12 cellular contexts compared by ENCODE assay signal in genomic region chr2:17822452-17823117, GRCh38. TPM values are rescaled to one million over a fixed set of nuclear protein-coding genes. Genes with fewer than 3 reads are reported as not detected.
DNase-seq lines count a peak whose midpoint lies in the region; ATAC-seq and TF ChIP-seq lines count a peak whose summit lies in the region.
"Had no signal": no experiment of that assay in that cellular context is flagged by ENCODE, and none has a peak within 500 bp of the region (broad histone marks: within the 10 kb centered on the region; RNA-seq: fewer than 3 reads in every experiment).

No MANE protein-coding gene starts in this region.

- H3K9ac ChIP-seq in BLaER1 treated with 17β-estradiol and CSF1 and Interleukin-3, amounts not matched to agents 10 nM and 100 nM, result peak overlapping the region; percentile 30 to 83 (median 76); a peak in 20 of 22 replicates

- peak; percentile 43 for ATAC-seq in GM19452 (IDR thresholded peaks at IDR 0.05; ENCODE audit: unreplicated experiment)
- peak; percentile 61 for ATAC-seq in HG03064 (IDR thresholded peaks at IDR 0.05; ENCODE audit: low read depth, unreplicated experiment)
- ATAC-seq in heart right ventricle, result peak; percentile 66 to 89 (median 84)
- ATAC-seq in upper lobe of right lung, result no peak
- ATAC-seq: activated T-cell treated with anti-CD3 and anti-CD28 coated beads, Interleukin-2, amount 50 U/mL, for 4 hours had no signal

- DNase-seq in heart right ventricle (peak in 1 of 2 donors; percentile 27), upper lobe of right lung (no peak), kidney glomerular epithelial cell (lab: John Stamatoyannopoulos, UW) (no peak)
- DNase-seq in activated CD4-positive, alpha-beta T cell treated with anti-CD3 and anti-CD28 coated beads for 48 hours, result no peak
- DNase-seq in effector CD8-positive, alpha-beta T cell (lab: John Stamatoyannopoulos, UW), result no peak
- DNase-seq: activated T-cell treated with anti-CD3 and anti-CD28 coated beads, Interleukin-2, amount 50 U/mL, for 4 hours; stimulated activated CD8-positive, alpha-beta memory T cell treated with anti-CD3 and anti-CD28 coated beads, Interleukin-4, amount 100 ng/mL, for 48 hours had no signal

- no peaks in the 10 kb centered on the region for H3K27me3 ChIP-seq in BLaER1 treated with 17β-estradiol and CSF1 and Interleukin-3, amounts not matched to agents 10 nM and 100 nM
- H3K27me3 ChIP-seq in heart right ventricle (no peaks in the 10 kb centered on the region), upper lobe of right lung (no peaks in the 10 kb centered on the region)

- WGBS in heart right ventricle, 2 donors, result 24 to 26% methylated on average over 4 of the region's 4 CpGs

- peak overlapping the region in 2 of 10 experiments; percentile 22 to 24; a peak in 3 of 20 replicates for H3K4me3 ChIP-seq in BLaER1 treated with 17β-estradiol and CSF1 and Interleukin-3, amounts not matched to agents 10 nM and 100 nM
- H3K4me3 ChIP-seq in heart right ventricle (no peak overlapping the region), upper lobe of right lung (no peak overlapping the region)
- H3K4me3 ChIP-seq: coronary artery had no signal

- peak overlapping the region; percentile 61 to 94 (median 83) for H3K4me2 ChIP-seq in BLaER1 treated with 17β-estradiol and CSF1 and Interleukin-3, amounts not matched to agents 10 nM and 100 nM

- intact Hi-C loops in heart right ventricle (cut with DNase I), result loop anchor here in 6 of 10 donors (5.0 to 10.0 kb wide), 4 partner anchors 58 to 98 kb away; partner anchors contain the start of genes GEN1 (in 4 of the 6) and SMC6 (in 4 of the 6)
- intact Hi-C loops in upper lobe of right lung (cut with DNase I), result no loop called here

- TF ChIP-seq CTCF in heart right ventricle (IDR thresholded peaks at IDR 0.05) (no peak), upper lobe of right lung (IDR thresholded peaks at IDR 0.05) (no peak)

- peaks cover 0 to 11% (median 6%) of the 10 kb centered on the region in 11 experiments; a peak in 5 of 22 replicates for H3K9me3 ChIP-seq in BLaER1 treated with 17β-estradiol and CSF1 and Interleukin-3, amounts not matched to agents 10 nM and 100 nM (replicated peaks in 1 of 11)
- H3K9me3 ChIP-seq in heart right ventricle (no peaks in the 10 kb centered on the region), upper lobe of right lung (no peaks in the 10 kb centered on the region)

- H3K27ac ChIP-seq in BLaER1 treated with 17β-estradiol and CSF1 and Interleukin-3, amounts not matched to agents 10 nM and 100 nM, result peak overlapping the region; percentile 36 to 100 (median 94); a peak in 21 of 22 replicates
- H3K27ac ChIP-seq in heart right ventricle (peak overlapping the region; percentile 52 to 87 (median 81)), upper lobe of right lung (no peak overlapping the region)

- H3K4me1 ChIP-seq in BLaER1 treated with 17β-estradiol and CSF1 and Interleukin-3, amounts not matched to agents 10 nM and 100 nM, result peaks cover 74 to 86% (median 82%) of the 10 kb centered on the region in 10 experiments
- peaks cover 10 to 41% (median 33%) of the 10 kb centered on the region in 9 donors for H3K4me1 ChIP-seq in heart right ventricle
- peaks cover 22% of the 10 kb centered on the region for H3K4me1 ChIP-seq in upper lobe of right lung

- H4K20me1 ChIP-seq in BLaER1 treated with 17β-estradiol and CSF1 and Interleukin-3, amounts not matched to agents 10 nM and 100 nM, result no peaks in the 10 kb centered on the region

- no peaks in the 10 kb centered on the region for H3K36me3 ChIP-seq in BLaER1 treated with 17β-estradiol and CSF1 and Interleukin-3, amounts not matched to agents 10 nM and 100 nM
- no peaks in the 10 kb centered on the region for H3K36me3 ChIP-seq in heart right ventricle
- H3K36me3 ChIP-seq in upper lobe of right lung, result no peaks in the 10 kb centered on the region

RNA-seq across cellular contexts. Expression of gene MSGN1, which starts 6.3 kb away (rescaled TPM):
- total RNA-seq in heart right ventricle (not detected), upper lobe of right lung (not detected)
- polyA plus RNA-seq in heart right ventricle, result not detected
- total RNA-seq: activated T-cell treated with anti-CD3 and anti-CD28 coated beads, Interleukin-2, amount 50 U/mL, for 4 hours; pulmonary artery endothelial cell had no signal

RNA-seq across cellular contexts. Expression of gene KCNS3, which starts 55.9 kb away (rescaled TPM):
- total RNA-seq in heart right ventricle, result 1 to 10 TPM; 1.5 to 3.8 (median 2.9) TPM
- polyA plus RNA-seq in heart right ventricle, result 1 to 10 TPM; 2.0 to 2.1 TPM
- total RNA-seq in upper lobe of right lung, result 47.8 TPM
- total RNA-seq: activated T-cell treated with anti-CD3 and anti-CD28 coated beads, Interleukin-2, amount 50 U/mL, for 4 hours had no signal

Comparison
In these comparisons a context has a peak if more than half of its experiments do, and no peak if none do; other contexts are left out.
1. RNA of gene KCNS3, which starts 55.9 kb away (total RNA-seq): 47.8 TPM in upper lobe of right lung (single experiment); 1.5 to 3.8 TPM in heart right ventricle; every median in the first group is over 10 times any median in the second.